ENCODE assay signal across 8 cellular contexts in the genomic region with DNA sequence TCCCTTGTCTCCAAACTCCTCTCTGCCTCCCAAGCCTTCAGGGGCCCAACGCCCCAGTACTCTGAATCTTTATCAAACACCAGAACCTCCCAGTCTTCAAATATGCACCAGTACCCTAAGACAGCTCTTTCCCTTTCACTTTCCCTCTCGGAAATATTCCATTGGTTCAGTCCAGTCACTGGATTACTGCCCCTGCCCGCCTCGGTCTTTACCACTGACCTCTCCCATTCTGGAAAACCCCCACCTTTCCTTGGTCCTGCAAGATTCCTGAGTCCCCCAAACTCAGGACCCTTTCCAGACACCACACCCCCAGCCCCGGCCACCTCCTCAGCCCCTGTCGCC. TPM values are rescaled to one million over a fixed set of nuclear protein-coding genes. Genes with fewer than 3 reads are reported as not detected.
DNase-seq lines count a peak whose midpoint lies in the region; ATAC-seq and TF ChIP-seq lines count a peak whose summit lies in the region.

No MANE protein-coding gene starts in this region.

- H4K20me1 ChIP-seq in MM.1S (ENCODE audit: insufficient read depth, low read length): no peaks in the 10 kb centered on the region

- H3K4me2 ChIP-seq in MM.1S (ENCODE audit: low read depth, low read length): peak overlapping the region; percentile 66

- H3K9ac ChIP-seq in MM.1S (ENCODE audit: low read length): peak overlapping the region; percentile 79
- peak overlapping the region; percentile 78 to 91 for H3K9ac ChIP-seq in liver (ENCODE audit: low read depth in 1 of 2, low read length in 2 of 2)

- H3K27ac ChIP-seq in C4-2B (peak overlapping the region; percentile 77), MM.1S (ENCODE audit: low read length) (peak overlapping the region; percentile 4; the same call in 1 of the 2 replicates), liver (ENCODE audit: low read depth in 1 of 2, low read length in 2 of 2) (peak overlapping the region; percentile 83 to 94), thyroid gland (peak overlapping the region; percentile 43 to 92 (median 72))

- ATAC-seq in HG03565 (IDR thresholded peaks at IDR 0.05; ENCODE audit: unreplicated experiment): no peak
- ATAC-seq in HG02610 (IDR thresholded peaks at IDR 0.05; ENCODE audit: unreplicated experiment): no peak

- H3K4me1 ChIP-seq in MM.1S (ENCODE audit: low read length): 0 out of 2 replicates have a peak, but pooled peaks cover 5% of the 10 kb centered on the region
- peaks cover 0 to 28% (median 15%) of the 10 kb centered on the region in 4 donors for H3K4me1 ChIP-seq in liver (ENCODE audit: control insufficient read depth in 4 of 4, insufficient read depth in 4 of 4, low read length in 3 of 4)
- H3K4me1 ChIP-seq in thyroid gland: peaks cover 8 to 17% of the 10 kb centered on the region in 2 donors

- 3% methylated on average over 6 of the region's 6 CpGs for WGBS in liver
- 4 to 6% methylated on average over 6 of the region's 6 CpGs for WGBS in thyroid gland, 2 donors

- DNase-seq in MM.1S: no peak
- peak; percentile 33 to 49 for DNase-seq in cardiac fibroblast (ENCODE audit: low read depth in 2 of 2)
- peak; percentile 16 to 24 for DNase-seq in thyroid gland
- DNase-seq in NCI-H510A (lab: John Stamatoyannopoulos, UW): no peak

- H3K9me2 ChIP-seq in MM.1S (replicated peaks; ENCODE audit: insufficient read depth, low read length): no peaks in the 10 kb centered on the region

- H3F3A ChIP-seq in MM.1S (ENCODE audit: insufficient read depth, low read length): peaks cover 20% of the 10 kb centered on the region

- peak overlapping the region; percentile 94 for H3K4me3 ChIP-seq in MM.1S (ENCODE audit: low read length)
- H3K4me3 ChIP-seq in cardiac fibroblast (replicated peaks in 1 of 2; ENCODE audit: low read depth in 2 of 2, low read length in 2 of 2): peak overlapping the region; percentile 88 to 98
- H3K4me3 ChIP-seq in liver (ENCODE audit: low read depth in 1 of 3, low read length in 3 of 3): peak overlapping the region; percentile 72 to 96 (median 87)
- H3K4me3 ChIP-seq in thyroid gland (replicated peaks in 1 of 3): peak overlapping the region; percentile 19 to 86 (median 79)

- no peak for TF ChIP-seq POLR2A in thyroid gland (IDR thresholded peaks at IDR 0.05)

- no peak for TF ChIP-seq CTCF in C4-2B (conservative IDR thresholded peaks at IDR 0.05)
- no peak for TF ChIP-seq CTCF in MM.1S (IDR thresholded peaks at IDR 0.05; ENCODE audit: low read length)
- TF ChIP-seq CTCF in cardiac fibroblast (IDR thresholded peaks at IDR 0.05; ENCODE audit: low read depth, low read length): no peak
- TF ChIP-seq CTCF in liver (IDR thresholded peaks at IDR 0.05; ENCODE audit: low read depth, low read length, missing input control): no peak
- TF ChIP-seq CTCF in thyroid gland (IDR thresholded peaks at IDR 0.05): no peak

- H3K27me3 ChIP-seq in MM.1S (replicated peaks; ENCODE audit: insufficient read depth, low read length): no peaks in the 10 kb centered on the region
- no peaks in the 10 kb centered on the region for H3K27me3 ChIP-seq in liver (ENCODE audit: control insufficient read depth in 4 of 4, insufficient read depth in 4 of 4, low read length in 3 of 4)
- no peaks in the 10 kb centered on the region for H3K27me3 ChIP-seq in thyroid gland

- H3K9me3 ChIP-seq in MM.1S (replicated peaks; ENCODE audit: insufficient read depth, low read length): no peaks in the 10 kb centered on the region
- no peaks in the 10 kb centered on the region for H3K9me3 ChIP-seq in liver (ENCODE audit: control insufficient read depth in 4 of 4, low read length in 3 of 4)
- no peaks in the 10 kb centered on the region for H3K9me3 ChIP-seq in thyroid gland

- H2AFZ ChIP-seq in MM.1S (ENCODE audit: low read length): peak overlapping the region; percentile 87

- TF ChIP-seq RAD21 in liver (IDR thresholded peaks at IDR 0.05): no peak

- peaks cover 53% of the 10 kb centered on the region for H3K79me2 ChIP-seq in MM.1S (ENCODE audit: low read length)

- intact Hi-C loops in thyroid gland (cut with DNase I): no loop called here

- H3K36me3 ChIP-seq in MM.1S (replicated peaks; ENCODE audit: insufficient read depth, low read length): no peaks in the 10 kb centered on the region
- H3K36me3 ChIP-seq in liver (ENCODE audit: control insufficient read depth in 4 of 4, insufficient read depth in 3 of 4, low read depth in 1 of 4, low read length in 3 of 4): peaks cover 0 to 3% (median under 1%) of the 10 kb centered on the region in 4 donors
- peaks cover under 1% of the 10 kb centered on the region in 2 donors for H3K36me3 ChIP-seq in thyroid gland

TF ChIP-seq in liver, 16 proteins besides CTCF, POLR2A, EP300 and RAD21:
- TF ChIP-seq FOXA2 (IDR thresholded peaks at IDR 0.05) (no peak), YY1 (IDR thresholded peaks at IDR 0.05) (no peak), HNF4A (conservative IDR thresholded peaks at IDR 0.05) (peak in 1 of 2 donors; percentile 32), FOXA1 (IDR thresholded peaks at IDR 0.05) (no peak), SP1 (IDR thresholded peaks at IDR 0.05) (no peak)
- TF ChIP-seq, protein P1, sequence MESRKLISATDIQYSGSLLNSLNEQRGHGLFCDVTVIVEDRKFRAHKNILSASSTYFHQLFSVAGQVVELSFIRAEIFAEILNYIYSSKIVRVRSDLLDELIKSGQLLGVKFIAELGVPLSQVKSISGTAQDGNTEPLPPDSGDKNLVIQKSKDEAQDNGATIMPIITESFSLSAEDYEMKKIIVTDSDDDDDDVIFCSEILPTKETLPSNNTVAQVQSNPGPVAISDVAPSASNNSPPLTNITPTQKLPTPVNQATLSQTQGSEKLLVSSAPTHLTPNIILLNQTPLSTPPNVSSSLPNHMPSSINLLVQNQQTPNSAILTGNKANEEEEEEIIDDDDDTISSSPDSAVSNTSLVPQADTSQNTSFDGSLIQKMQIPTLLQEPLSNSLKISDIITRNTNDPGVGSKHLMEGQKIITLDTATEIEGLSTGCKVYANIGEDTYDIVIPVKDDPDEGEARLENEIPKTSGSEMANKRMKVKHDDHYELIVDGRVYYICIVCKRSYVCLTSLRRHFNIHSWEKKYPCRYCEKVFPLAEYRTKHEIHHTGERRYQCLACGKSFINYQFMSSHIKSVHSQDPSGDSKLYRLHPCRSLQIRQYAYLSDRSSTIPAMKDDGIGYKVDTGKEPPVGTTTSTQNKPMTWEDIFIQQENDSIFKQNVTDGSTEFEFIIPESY (IDR thresholded peaks at IDR 0.05): no peak
- TF ChIP-seq, protein P2, sequence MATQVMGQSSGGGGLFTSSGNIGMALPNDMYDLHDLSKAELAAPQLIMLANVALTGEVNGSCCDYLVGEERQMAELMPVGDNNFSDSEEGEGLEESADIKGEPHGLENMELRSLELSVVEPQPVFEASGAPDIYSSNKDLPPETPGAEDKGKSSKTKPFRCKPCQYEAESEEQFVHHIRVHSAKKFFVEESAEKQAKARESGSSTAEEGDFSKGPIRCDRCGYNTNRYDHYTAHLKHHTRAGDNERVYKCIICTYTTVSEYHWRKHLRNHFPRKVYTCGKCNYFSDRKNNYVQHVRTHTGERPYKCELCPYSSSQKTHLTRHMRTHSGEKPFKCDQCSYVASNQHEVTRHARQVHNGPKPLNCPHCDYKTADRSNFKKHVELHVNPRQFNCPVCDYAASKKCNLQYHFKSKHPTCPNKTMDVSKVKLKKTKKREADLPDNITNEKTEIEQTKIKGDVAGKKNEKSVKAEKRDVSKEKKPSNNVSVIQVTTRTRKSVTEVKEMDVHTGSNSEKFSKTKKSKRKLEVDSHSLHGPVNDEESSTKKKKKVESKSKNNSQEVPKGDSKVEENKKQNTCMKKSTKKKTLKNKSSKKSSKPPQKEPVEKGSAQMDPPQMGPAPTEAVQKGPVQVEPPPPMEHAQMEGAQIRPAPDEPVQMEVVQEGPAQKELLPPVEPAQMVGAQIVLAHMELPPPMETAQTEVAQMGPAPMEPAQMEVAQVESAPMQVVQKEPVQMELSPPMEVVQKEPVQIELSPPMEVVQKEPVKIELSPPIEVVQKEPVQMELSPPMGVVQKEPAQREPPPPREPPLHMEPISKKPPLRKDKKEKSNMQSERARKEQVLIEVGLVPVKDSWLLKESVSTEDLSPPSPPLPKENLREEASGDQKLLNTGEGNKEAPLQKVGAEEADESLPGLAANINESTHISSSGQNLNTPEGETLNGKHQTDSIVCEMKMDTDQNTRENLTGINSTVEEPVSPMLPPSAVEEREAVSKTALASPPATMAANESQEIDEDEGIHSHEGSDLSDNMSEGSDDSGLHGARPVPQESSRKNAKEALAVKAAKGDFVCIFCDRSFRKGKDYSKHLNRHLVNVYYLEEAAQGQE (IDR thresholded peaks at IDR 0.05): no peak

RNA-seq across cellular contexts. Expression of gene C5orf15, which starts 0.7 kb away (rescaled TPM):
- 10 to 100 TPM; 27.1 to 32.4 TPM for total RNA-seq in liver
- 10 to 100 TPM; 21.2 to 30.3 TPM for polyA plus RNA-seq in liver
- total RNA-seq in thyroid gland: 10 to 100 TPM; 53.7 to 76.3 (median 71.4) TPM

RNA-seq across cellular contexts. Expression of gene VDAC1, which starts 37.1 kb away (rescaled TPM):
- total RNA-seq in liver (100 to 1,000 TPM in 1 of 2 donors, 10 to 100 TPM in 1; 85.4 to 132 TPM), thyroid gland (100 to 1,000 TPM; 122 to 166 (median 136) TPM)
- 100 to 1,000 TPM; 109 to 139 TPM for polyA plus RNA-seq in liver

Comparison
In these comparisons a context has a peak if more than half of its experiments do, and no peak if none do; other contexts are left out.
1. H3K27ac ChIP-seq: peak in every context shown above with its lines; median percentile 88 in liver; 77 in C4-2B; 72 in thyroid gland; 4 in MM.1S.
2. DNase-seq: peak in cardiac fibroblast (2 of 2) and thyroid gland (2 of 2); none in MM.1S (single experiment) and NCI-H510A (single experiment).
3. Peak in every context shown above with its lines, with median percentiles within 50 percentile points of each other: H3K4me3 ChIP-seq.